15 cellular contexts compared by ENCODE assay signal in the genomic region with DNA sequence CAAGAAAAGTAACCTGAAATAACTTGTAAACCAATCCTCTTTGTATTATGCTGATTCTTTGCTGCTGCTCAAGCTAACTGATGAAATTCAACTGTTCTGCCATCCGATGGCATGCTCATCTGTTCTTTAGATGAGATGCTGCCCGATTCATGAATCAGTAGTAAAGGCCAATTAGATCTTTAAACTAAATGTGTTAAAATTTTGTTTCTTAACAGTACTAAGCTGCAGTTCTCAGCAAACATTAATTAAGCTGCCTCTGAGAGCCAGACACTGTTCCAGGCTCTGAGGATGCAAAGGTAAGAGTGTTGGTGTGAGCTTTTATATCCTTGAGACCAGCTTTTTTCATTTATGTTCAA.
A peak's percentile ranks its signal among the peaks of the same experiment; 100 is the strongest.
DNase-seq lines count a peak whose midpoint lies in the region; ATAC-seq and TF ChIP-seq lines count a peak whose summit lies in the region.
"Had no signal": no experiment of that assay in that cellular context is flagged by ENCODE, and none has a peak within 500 bp of the region (broad histone marks: within the 10 kb centered on the region; RNA-seq: fewer than 3 reads in every experiment).

No MANE protein-coding gene starts in this region.

- H2BK5ac ChIP-seq in IMR-90 (ENCODE audit: low read depth, low read length, poor library complexity, severe bottlenecking) = no peak overlapping the region

- no peak overlapping the region for H2BK20ac ChIP-seq in IMR-90 (ENCODE audit: low read depth, low read length)

- H4K8ac ChIP-seq in IMR-90 (ENCODE audit: low read depth in 2 of 2, low read length in 2 of 2) = no peak overlapping the region

- H3K27me3 ChIP-seq in GM23338 (ENCODE audit: insufficient read depth) = no peaks in the 10 kb centered on the region
- no peaks in the 10 kb centered on the region for H3K27me3 ChIP-seq in IMR-90 (ENCODE audit: control insufficient read depth, insufficient read depth, low read length)
- no peaks in the 10 kb centered on the region for H3K27me3 ChIP-seq in fibroblast of lung (ENCODE audit: control insufficient read depth, insufficient read depth, low read length)
- no peaks in the 10 kb centered on the region for H3K27me3 ChIP-seq in psoas muscle (ENCODE audit: insufficient read depth in 3 of 3, low read length in 2 of 3)

- no peak overlapping the region for H2AK9ac ChIP-seq in IMR-90 (replicated peaks; ENCODE audit: low read depth, low read length, poor library complexity)

- H3F3A ChIP-seq in GM23338 (replicated peaks; ENCODE audit: low read depth) = no peaks in the 10 kb centered on the region

- no peak overlapping the region for H4K5ac ChIP-seq in IMR-90 (ENCODE audit: low read depth, low read length)

- H3K9me3 ChIP-seq in IMR-90 (ENCODE audit: control insufficient read depth, insufficient read depth, low read length) = peaks cover 2% of the 10 kb centered on the region; the same call in 1 of the 2 replicates
- H3K9me3 ChIP-seq in fibroblast of lung (ENCODE audit: control insufficient read depth, insufficient read depth, low read depth, low read length) = no peaks in the 10 kb centered on the region
- H3K9me3 ChIP-seq in psoas muscle = no peaks in the 10 kb centered on the region

- no peaks in the 10 kb centered on the region for H3K4me1 Mint-ChIP-seq in GM23338
- H3K4me1 Mint-ChIP-seq: CD14-positive monocyte had no signal

- H3K27ac ChIP-seq in GM23338 (ENCODE audit: low read depth) = no peak overlapping the region
- no peak overlapping the region for H3K27ac ChIP-seq in IMR-90 (ENCODE audit: insufficient read depth, low read length)
- no peak overlapping the region for H3K27ac ChIP-seq in fibroblast of lung (ENCODE audit: insufficient read depth, low read length)
- H3K27ac ChIP-seq in psoas muscle = no peak overlapping the region

- CTCF ChIA-PET in IMR-90 (lab: Yijun Ruan, JAX) = interaction anchor here (0.9 kb wide), 1 partner anchor 10 kb away, joined by 3 read pairs; no protein-coding TSS in a partner anchor

- H3K56ac ChIP-seq in IMR-90 (ENCODE audit: extremely low read depth, insufficient read depth, low read length) = no peak overlapping the region

- peaks cover 2% of the 10 kb centered on the region for H3K27me3 Mint-ChIP-seq in GM23338 (ENCODE audit: insufficient read depth, low read depth, poor library complexity)
- H3K27me3 Mint-ChIP-seq: IgD-negative memory B cell had no signal

- H3K18ac ChIP-seq in IMR-90 (ENCODE audit: low read depth, low read length) = no peak overlapping the region

- peaks cover 6% of the 10 kb centered on the region; the same call in 2 of the 3 replicates for H3K36me3 Mint-ChIP-seq in GM23338 (ENCODE audit: low read depth)
- H3K36me3 Mint-ChIP-seq: CD14-positive monocyte; CD8-positive, alpha-beta T cell had no signal

- H3K4me3 ChIP-seq in GM23338 (no peak overlapping the region), IMR-90 (ENCODE audit: insufficient read depth, low read depth, low read length) (no peak overlapping the region), fibroblast of lung (replicated peaks in 1 of 4; ENCODE audit: control extremely low read depth in 1 of 4, insufficient read depth in 1 of 4, low read depth in 3 of 4, low read length in 4 of 4) (no peak overlapping the region), psoas muscle (no peak overlapping the region)

- H4K20me1 ChIP-seq in GM23338 (replicated peaks; ENCODE audit: insufficient read depth) (no peaks in the 10 kb centered on the region), IMR-90 (ENCODE audit: insufficient read depth, low read length) (no peaks in the 10 kb centered on the region), fibroblast of lung (ENCODE audit: control insufficient read depth, extremely low read depth, insufficient read depth, low read length) (no peaks in the 10 kb centered on the region)

- no peak for TF ChIP-seq RAD21 in IMR-90 (IDR thresholded peaks at IDR 0.05; ENCODE audit: low read length)

- in situ Hi-C loops in IMR-90 (cut with MboI; ENCODE audit: low sequenced_read_pairs) = no loop called here

- H2AK5ac ChIP-seq in IMR-90 (ENCODE audit: low read depth, low read length) = no peak overlapping the region

- H3K36me3 ChIP-seq in GM23338 (ENCODE audit: insufficient read depth) (no peaks in the 10 kb centered on the region), IMR-90 (ENCODE audit: control insufficient read depth, insufficient read depth, low read length) (no peaks in the 10 kb centered on the region), fibroblast of lung (ENCODE audit: control insufficient read depth, insufficient read depth, low read length) (no peaks in the 10 kb centered on the region), psoas muscle (ENCODE audit: insufficient read depth in 1 of 2, low read depth in 1 of 2) (no peaks in the 10 kb centered on the region)

- H2BK120ac ChIP-seq in IMR-90 (ENCODE audit: low read depth, low read length) = no peak overlapping the region

- no peak overlapping the region for H3K23ac ChIP-seq in IMR-90 (ENCODE audit: low read depth, low read length)

- H2AFZ ChIP-seq in GM23338 (peak overlapping the region; percentile 78; the same call in 1 of the 2 replicates), IMR-90 (replicated peaks; ENCODE audit: low read length, poor library complexity) (no peak overlapping the region), fibroblast of lung (ENCODE audit: low read length) (peak overlapping the region; percentile 13)

- H3K27ac Mint-ChIP-seq in GM23338 = no peak overlapping the region
- H3K27ac Mint-ChIP-seq: CD14-positive monocyte; CD8-positive, alpha-beta T cell; IgD-negative memory B cell had no signal

- H4K91ac ChIP-seq in IMR-90 (ENCODE audit: insufficient read depth, low read depth, low read length) = no peak overlapping the region

- peaks cover 6% of the 10 kb centered on the region; the same call in 1 of the 2 replicates for H3K9me2 ChIP-seq in GM23338 (ENCODE audit: insufficient read depth)

- no peaks in the 10 kb centered on the region for H3K79me1 ChIP-seq in IMR-90 (ENCODE audit: low read depth in 1 of 2, low read length in 2 of 2)

- no peaks in the 10 kb centered on the region for H3K9me1 ChIP-seq in IMR-90 (ENCODE audit: insufficient read depth, low read length)

- no peak overlapping the region for H3K14ac ChIP-seq in IMR-90 (replicated peaks; ENCODE audit: low read depth, low read length)

- POLR2A ChIA-PET in IMR-90 (lab: Charles Lee; ENCODE audit: unreplicated experiment) = no interaction called here

- H3K4me2 ChIP-seq in GM23338 (no peak overlapping the region), IMR-90 (ENCODE audit: low read depth, low read length) (no peak overlapping the region), fibroblast of lung (ENCODE audit: extremely low read depth, insufficient read depth, low read length) (no peak overlapping the region)

- intact Hi-C loops in IMR-90 (cut with micrococcal nuclease) = no loop called here
- intact Hi-C loops in psoas muscle (cut with DNase I) = no loop called here

- peaks cover 21% of the 10 kb centered on the region for H3K9me3 Mint-ChIP-seq in GM23338
- H3K9me3 Mint-ChIP-seq: CD8-positive, alpha-beta T cell; IgD-negative memory B cell had no signal

- no peak for TF ChIP-seq POLR2A in IMR-90 (IDR thresholded peaks at IDR 0.05; ENCODE audit: low read depth, low read length)

- no peak overlapping the region for H3K4me3 Mint-ChIP-seq in GM23338
- H3K4me3 Mint-ChIP-seq: CD14-positive monocyte; CD8-positive, alpha-beta T cell had no signal

- TF ChIP-seq CTCF in GM23338 (conservative IDR thresholded peaks at IDR 0.05; ENCODE audit: low read depth in 2 of 2) (no peak), IMR-90 (conservative IDR thresholded peaks at IDR 0.05; ENCODE audit: low read depth, low read length) (no peak), fibroblast of lung (conservative IDR thresholded peaks at IDR 0.05 in 1 of 2, IDR thresholded peaks at IDR 0.05 in 1 of 2; ENCODE audit: low read depth in 1 of 2, low read length in 2 of 2) (no peak), psoas muscle (IDR thresholded peaks at IDR 0.05) (no peak)

- 100% methylated on average over 1 of the region's 2 CpGs; no CpG with 5 or more reads in 1 of the 2 experiments for WGBS in IMR-90 (ENCODE audit: extremely low coverage in 2 of 2, insufficient read length in 1 of 2), 2 experiments
- 39 to 92% (median 58%) methylated on average over 2 of the region's 2 CpGs for WGBS in psoas muscle, 3 donors

- H3K4me1 ChIP-seq in GM23338 (ENCODE audit: insufficient read depth) = no peaks in the 10 kb centered on the region
- H3K4me1 ChIP-seq in IMR-90 (ENCODE audit: control insufficient read depth, insufficient read depth, low read length) = no peaks in the 10 kb centered on the region
- H3K4me1 ChIP-seq in fibroblast of lung (ENCODE audit: control insufficient read depth, extremely low read depth, insufficient read depth, low read length) = no peaks in the 10 kb centered on the region
- no peaks in the 10 kb centered on the region for H3K4me1 ChIP-seq in psoas muscle

- no peak for DNase-seq in GM23338 (ENCODE audit: low spot score)
- no peak for DNase-seq in IMR-90
- no peak for DNase-seq in fibroblast of lung (ENCODE audit: low read depth in 2 of 2)
- no peak for DNase-seq in psoas muscle
- DNase-seq in NCI-H1048 (lab: John Stamatoyannopoulos, UW) = no peak
- DNase-seq in left lobe of liver (ENCODE audit: low spot score) = no peak
- DNase-seq: CD8-positive, alpha-beta T cell; COR-L47; DMS153; DMS79 treated with DMSO at 0.1 percent for 48 hours; EL; HCEC 1CT had no signal

- H3K9ac ChIP-seq in IMR-90 (ENCODE audit: low read depth, low read length) (no peak overlapping the region), fibroblast of lung (ENCODE audit: insufficient read depth, low read length) (no peak overlapping the region)

- H3K4ac ChIP-seq in IMR-90 (ENCODE audit: low read depth, low read length) = no peak overlapping the region

- H3K79me2 ChIP-seq in GM23338 (replicated peaks; ENCODE audit: insufficient read depth) (no peaks in the 10 kb centered on the region), fibroblast of lung (ENCODE audit: control insufficient read depth, insufficient read depth, low read length) (no peaks in the 10 kb centered on the region)

- dilution Hi-C loops in IMR-90 (cut with HindIII; ENCODE audit: low sequenced_read_pairs, unreplicated experiment) = no loop called here

- 0 out of 3 replicates have a peak overlapping the region, but pooled peaks have one; percentile 5 for H2BK15ac ChIP-seq in IMR-90 (ENCODE audit: low read depth, low read length)

- ATAC-seq in GM23338 (no peak), IMR-90 (ENCODE audit: low read depth) (no peak), psoas muscle (no peak), HG03571 (IDR thresholded peaks at IDR 0.05; ENCODE audit: unreplicated experiment) (no peak), left lobe of liver (no peak)

- BruUV-seq in IMR-90 (replicated peaks; lab: Mats Ljungman, UMichigan) = no TSS peak

TF ChIP-seq in GM23338, 12 proteins besides CTCF, POLR2A, EP300 and RAD21 (continues in another document):
- TF ChIP-seq CREB1 (CRISPR knock-in tag; IDR thresholded peaks at IDR 0.05; ENCODE audit: low read depth) (no peak), ZNF331 (CRISPR knock-in tag; IDR thresholded peaks at IDR 0.05; ENCODE audit: low read depth) (no peak), NANOG (IDR thresholded peaks at IDR 0.05; ENCODE audit: borderline replicate concordance) (no peak)

TF ChIP-seq in IMR-90, 13 proteins besides CTCF, POLR2A, EP300 and RAD21 (continues in another document):
- TF ChIP-seq FOS (IDR thresholded peaks at IDR 0.05; ENCODE audit: low read depth, low read length) (no peak), MAZ (IDR thresholded peaks at IDR 0.05; ENCODE audit: borderline replicate concordance, low read depth, low read length) (no peak), MAFK (IDR thresholded peaks at IDR 0.05; ENCODE audit: low read depth, low read length) (no peak)
